Comparison of ENCODE assay signal across 21 cellular contexts in genomic region chr10:35508647-35509046, GRCh38.
DNase-seq lines count a peak whose midpoint lies in the region; ATAC-seq and TF ChIP-seq lines count a peak whose summit lies in the region.
"Had no signal": no experiment of that assay in that cellular context is flagged by ENCODE, and none has a peak within 500 bp of the region (broad histone marks: within the 10 kb centered on the region; RNA-seq: fewer than 3 reads in every experiment).

No MANE protein-coding gene starts in this region.

- H3K27ac ChIP-seq in DOHH2 (ENCODE audit: low read depth, low read length), result no peak overlapping the region
- H3K27ac ChIP-seq in KMS-11, result no peak overlapping the region
- H3K27ac ChIP-seq: 22Rv1, A549, C4-2B, GM23248 had no signal

- H3K4me1 Mint-ChIP-seq in T-helper 17 cell, result peaks cover 32% of the 10 kb centered on the region

- H3K4me2 ChIP-seq in DOHH2 (ENCODE audit: low read length) (peak overlapping the region; percentile 41), KMS-11 (peak overlapping the region; percentile 29; the same call in 1 of the 2 replicates)
- H3K4me2 ChIP-seq: A549 had no signal

- H4K20me1 ChIP-seq in DOHH2 (ENCODE audit: control insufficient read depth, insufficient read depth, low read depth, low read length), result no peaks in the 10 kb centered on the region
- H4K20me1 ChIP-seq in KMS-11 (ENCODE audit: insufficient read depth), result no peaks in the 10 kb centered on the region

- no peaks in the 10 kb centered on the region for H3K9me3 ChIP-seq in DOHH2 (ENCODE audit: control insufficient read depth, insufficient read depth, low read length)
- H3K9me3 ChIP-seq in T-helper 17 cell (ENCODE audit: control insufficient read depth, low read length, poor library complexity, severe bottlenecking), result no peaks in the 10 kb centered on the region
- H3K9me3 ChIP-seq: A549, Caco-2 had no signal

- H3K9ac ChIP-seq in KMS-11, result no peak overlapping the region
- H3K9ac ChIP-seq: GM23248 had no signal

- H3K4me1 ChIP-seq in DOHH2 (ENCODE audit: control insufficient read depth, low read length), result peaks cover 58% of the 10 kb centered on the region
- H3K4me1 ChIP-seq in KMS-11 (ENCODE audit: low read depth, poor library complexity, severe bottlenecking), result peaks cover 17% of the 10 kb centered on the region
- H3K4me1 ChIP-seq: A549 had no signal

- ATAC-seq in GM18867 (IDR thresholded peaks at IDR 0.05; ENCODE audit: unreplicated experiment) (peak; percentile 38), T-helper 17 cell (no peak), HG02970 (IDR thresholded peaks at IDR 0.05; ENCODE audit: low FRiP score, unreplicated experiment) (no peak), HG03571 (IDR thresholded peaks at IDR 0.05; ENCODE audit: unreplicated experiment) (no peak), GM21529 (IDR thresholded peaks at IDR 0.05; ENCODE audit: unreplicated experiment) (no peak)
- ATAC-seq: A549, HCT116, K562 had no signal

- no peaks in the 10 kb centered on the region for H3F3A ChIP-seq in DOHH2 (ENCODE audit: control insufficient read depth, insufficient read depth)

- H3K27me3 ChIP-seq in DOHH2 (ENCODE audit: control insufficient read depth, low read length) (no peaks in the 10 kb centered on the region), KMS-11 (ENCODE audit: insufficient read depth, low read depth) (no peaks in the 10 kb centered on the region)

- H3K79me2 ChIP-seq in DOHH2 (ENCODE audit: control insufficient read depth, low read length), result peaks cover 10% of the 10 kb centered on the region; the same call in 1 of the 2 replicates
- H3K79me2 ChIP-seq in KMS-11 (ENCODE audit: insufficient read depth, low read depth), result no peaks in the 10 kb centered on the region

- DNase-seq in T-helper 17 cell, result no peak
- no peak for DNase-seq in foreskin fibroblast
- DNase-seq: AML-193; Caco-2; CD4-positive, alpha-beta T cell; GDM1; GM23248; HFFc6; IMR-90; Kasumi-1 had no signal

- TF ChIP-seq CTCF in DOHH2 (IDR thresholded peaks at IDR 0.05; ENCODE audit: low read depth, low read length, poor library complexity, severe bottlenecking) (no peak), KMS-11 (conservative IDR thresholded peaks at IDR 0.05; ENCODE audit: low read depth, low read length) (no peak), foreskin fibroblast (IDR thresholded peaks at IDR 0.05; ENCODE audit: low read depth, low read length) (no peak)

- peak overlapping the region; percentile 83 for H3K27ac Mint-ChIP-seq in T-helper 17 cell
- H3K27ac Mint-ChIP-seq: CD4-positive, alpha-beta T cell; HFFc6 had no signal

- no peak overlapping the region for H2AFZ ChIP-seq in KMS-11 (ENCODE audit: low read depth)
- H2AFZ ChIP-seq: GM23248 had no signal

- no peaks in the 10 kb centered on the region for H3K27me3 Mint-ChIP-seq in T-helper 17 cell
- H3K27me3 Mint-ChIP-seq: CD4-positive, alpha-beta T cell had no signal

- H3K4me3 ChIP-seq in DOHH2 (ENCODE audit: low read length) (peak overlapping the region; percentile 26), KMS-11 (IDR thresholded peaks at IDR 0.05; ENCODE audit: insufficient read depth, low read depth, low read length) (no peak overlapping the region), foreskin fibroblast (ENCODE audit: low read depth in 1 of 2, low read length in 2 of 2) (no peak overlapping the region)
- H3K4me3 ChIP-seq: A549, GM23248, K562 had no signal

- no peak overlapping the region for H3K4me3 Mint-ChIP-seq in T-helper 17 cell
- H3K4me3 Mint-ChIP-seq: CD4-positive, alpha-beta T cell; HFFc6 had no signal

- H3K36me3 ChIP-seq in DOHH2 (ENCODE audit: control insufficient read depth, low read length), result 0 out of 2 replicates have a peak, but pooled peaks cover 3% of the 10 kb centered on the region
- no peaks in the 10 kb centered on the region for H3K36me3 ChIP-seq in KMS-11 (ENCODE audit: insufficient read depth)

- H3K36me3 Mint-ChIP-seq in T-helper 17 cell (ENCODE audit: low read depth), result peaks cover 4% of the 10 kb centered on the region

- no peaks in the 10 kb centered on the region for H3K9me2 ChIP-seq in DOHH2 (replicated peaks; ENCODE audit: control insufficient read depth, low read length)
